In the genomic region with DNA sequence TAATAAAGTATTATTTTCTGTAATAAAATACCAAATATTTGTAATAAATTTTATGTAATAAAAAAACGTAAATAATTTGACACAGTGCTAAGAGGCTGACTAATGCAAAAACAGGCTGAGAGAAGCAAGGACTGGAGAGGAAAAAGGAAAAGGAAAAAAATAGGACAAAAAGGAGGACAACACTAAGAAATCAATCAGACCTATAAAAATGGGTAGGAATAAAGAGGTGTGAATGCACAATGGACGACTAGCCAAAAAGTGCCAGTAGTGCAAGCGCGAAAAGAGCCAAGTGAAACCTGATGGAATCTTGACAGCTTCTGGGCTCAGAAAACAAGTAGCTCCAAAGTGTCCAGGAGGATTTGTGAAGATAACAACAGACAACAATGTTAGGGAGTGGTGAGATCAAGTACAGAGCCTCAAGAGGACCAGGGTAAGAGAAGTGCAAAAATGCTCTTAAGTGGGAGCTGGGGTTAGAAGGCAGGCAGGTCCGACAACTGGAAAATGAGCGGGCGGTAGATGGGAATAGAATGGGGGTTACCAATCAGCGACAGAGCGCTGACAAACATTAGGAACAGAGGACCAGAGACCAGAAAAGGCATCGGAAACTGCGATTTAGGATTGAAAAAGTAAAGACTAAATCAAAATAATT, we compare ENCODE assay signal across 8 cellular contexts. TPM values are rescaled to one million over a fixed set of nuclear protein-coding genes. Genes with fewer than 3 reads are reported as not detected.
DNase-seq lines count a peak whose midpoint lies in the region; ATAC-seq and TF ChIP-seq lines count a peak whose summit lies in the region.

No MANE protein-coding gene starts in this region.

- peaks cover 16 to 32% of the 10 kb centered on the region in 2 donors for H3K4me1 Mint-ChIP-seq in immature natural killer cell

- no peaks in the 10 kb centered on the region for H3K9me3 Mint-ChIP-seq in immature natural killer cell

- BruUV-seq in Panc1 (replicated peaks; lab: Mats Ljungman, UMichigan) = no TSS peak

- TF ChIP-seq CTCF in GM06990 (IDR thresholded peaks at IDR 0.05; ENCODE audit: insufficient read depth, low read length, poor library complexity, severe bottlenecking) = no peak
- no peak for TF ChIP-seq CTCF in Panc1 (IDR thresholded peaks at IDR 0.05)
- no peak for TF ChIP-seq CTCF in omental fat pad (IDR thresholded peaks at IDR 0.05)

- H3K4me3 ChIP-seq in GM06990 (replicated peaks; ENCODE audit: low read depth, low read length) (peak overlapping the region; percentile 91), Panc1 (ENCODE audit: low read depth in 2 of 2, low read length in 2 of 2) (peak overlapping the region; percentile 83 to 98)

- H3K27ac ChIP-seq in Panc1 (ENCODE audit: low read length) = peak overlapping the region; percentile 90

- H3K36me3 ChIP-seq in GM06990 (ENCODE audit: control insufficient read depth, insufficient read depth, low read length) = no peaks in the 10 kb centered on the region
- H3K36me3 ChIP-seq in Panc1 (ENCODE audit: control insufficient read depth, insufficient read depth, low read length) = no peaks in the 10 kb centered on the region; the same call in 1 of the 2 replicates

- no peak overlapping the region for H3K4me3 Mint-ChIP-seq in immature natural killer cell

- H3K9me3 ChIP-seq in Panc1 (ENCODE audit: control insufficient read depth, insufficient read depth, low read depth, low read length) = no peaks in the 10 kb centered on the region; the same call in 1 of the 2 replicates

- no peak overlapping the region for H3K27ac Mint-ChIP-seq in immature natural killer cell

- no peak for DNase-seq in GM06990 (ENCODE audit: extremely low read depth, insufficient read length)
- DNase-seq in Panc1 (ENCODE audit: low read depth, low spot score) = no peak
- peak; percentile 15 for DNase-seq in fibroblast of peridontal ligament (ENCODE audit: extremely low read depth)
- DNase-seq in omental fat pad (ENCODE audit: low spot score) = no peak
- DNase-seq in immature natural killer cell = no peak
- DNase-seq in activated T-cell treated with anti-CD3 and anti-CD28 coated beads for 4 hours = no peak

- POLR2A ChIA-PET in Panc1 (lab: Charles Lee) = no interaction called here

- in situ Hi-C loops in Panc1 (cut with HindIII; ENCODE audit: low pct_unique_long_range_greater_than_20kb, low sequenced_read_pairs) = no loop called here

- no peaks in the 10 kb centered on the region for H3K27me3 ChIP-seq in GM06990 (replicated peaks; ENCODE audit: control insufficient read depth, insufficient read depth, low read length)
- no peaks in the 10 kb centered on the region for H3K27me3 ChIP-seq in Panc1 (ENCODE audit: control insufficient read depth, insufficient read depth, low read length)

- H3K27me3 Mint-ChIP-seq in immature natural killer cell (ENCODE audit: low read depth in 3 of 3) = peaks cover 6 to 10% (median 8%) of the 10 kb centered on the region in 3 donors

- no peaks in the 10 kb centered on the region for H3K36me3 Mint-ChIP-seq in immature natural killer cell

- CTCF ChIA-PET in Panc1 (lab: Charles Lee) = interaction anchor here (2.5 kb wide), 1 partner anchor 112 kb away, joined by 11 read pairs; no protein-coding TSS in a partner anchor

- ATAC-seq in HG02678 (IDR thresholded peaks at IDR 0.05; ENCODE audit: unreplicated experiment) (peak; percentile 12), Panc1 (no peak), omental fat pad (ENCODE audit: low FRiP score) (peak; percentile 35), HG02798 (IDR thresholded peaks at IDR 0.05; ENCODE audit: poor library complexity, unreplicated experiment) (no peak)

- intact Hi-C loops in Panc1 (cut with micrococcal nuclease; ENCODE audit: unreplicated experiment) = loop anchor here (5.0 kb wide), 1 partner anchor 111 kb away; no protein-coding TSS in a partner anchor

- H3K4me1 ChIP-seq in Panc1 (ENCODE audit: control insufficient read depth, insufficient read depth, low read length) = peaks cover 5% of the 10 kb centered on the region; the same call in 1 of the 2 replicates

RNA-seq across cellular contexts. Expression of gene BRAF, which starts 1.2 kb away (rescaled TPM):
- total RNA-seq in Panc1 (2021; ENCODE audit: unreplicated experiment) = 26.3 TPM
- 7.5 TPM for polyA plus RNA-seq in Panc1 (2012; ENCODE audit: insufficient read length)
- 10 to 100 TPM; 35.7 to 60.0 (median 40.7) TPM for total RNA-seq in omental fat pad
- polyA plus RNA-seq in immature natural killer cell = 10 to 100 TPM in 1 of 3 donors, 1 to 10 TPM in 2; 4.9 to 13.2 (median 5.4) TPM

Comparison
In these comparisons a context has a peak if more than half of its experiments do, and no peak if none do; other contexts are left out.
1. ATAC-seq: peak in HG02678 (single experiment) and omental fat pad (single experiment); none in Panc1 (single experiment) and HG02798 (single experiment).